ENCODE assay signal across 8 cellular contexts in genomic region chr16:51762081-51762995, GRCh38.
DNase-seq lines count a peak whose midpoint lies in the region; ATAC-seq and TF ChIP-seq lines count a peak whose summit lies in the region.

No MANE protein-coding gene starts in this region.

- ATAC-seq in GM19351 (IDR thresholded peaks at IDR 0.05; ENCODE audit: unreplicated experiment) (peak; percentile 95), HG03432 (IDR thresholded peaks at IDR 0.05; ENCODE audit: unreplicated experiment) (peak; percentile 98), aorta (ENCODE audit: low FRiP score) (peak; percentile 88)
- ATAC-seq in activated CD8-positive, alpha-beta memory T cell treated with anti-CD3 and anti-CD28 coated beads, Interleukin-2, amount 10 ng/mL, durations not matched to agents 7 days and 5 days = peak; percentile 55

- H3K27me3 Mint-ChIP-seq in activated CD8-positive, alpha-beta memory T cell treated with anti-CD3 and anti-CD28 coated beads, Interleukin-2, amount 10 ng/mL, durations not matched to agents 7 days and 5 days = peaks cover 3% of the 10 kb centered on the region

- 28% methylated on average over 30 of the region's 30 CpGs for WGBS in aorta, 2 donors

- H3K4me1 ChIP-seq in aorta (ENCODE audit: control insufficient read depth in 1 of 2, insufficient read depth in 2 of 2, low read length in 2 of 2) = no peaks in the 10 kb centered on the region

- TF ChIP-seq CTCF in fibroblast of the aortic adventitia (IDR thresholded peaks at IDR 0.05; ENCODE audit: insufficient read depth, low read length) = peak; percentile 97

- CTCF ChIA-PET in activated CD8-positive, alpha-beta memory T cell treated with anti-CD3 and anti-CD28 coated beads, Interleukin-2, amount 10 ng/mL, durations not matched to agents 7 days and 5 days (lab: Charles Lee) = interaction anchor here (0.7 kb wide), 1 partner anchor 9 kb away, joined by 3 read pairs; no protein-coding TSS in a partner anchor

- H3K27me3 ChIP-seq in aorta (ENCODE audit: control insufficient read depth in 1 of 2, insufficient read depth in 2 of 2, low read length in 1 of 2) = no peaks in the 10 kb centered on the region

- no peaks in the 10 kb centered on the region for H3K36me3 Mint-ChIP-seq in activated CD8-positive, alpha-beta memory T cell treated with anti-CD3 and anti-CD28 coated beads, Interleukin-2, amount 10 ng/mL, durations not matched to agents 7 days and 5 days

- no peaks in the 10 kb centered on the region for H3K9me3 ChIP-seq in aorta (ENCODE audit: control insufficient read depth, low read length)

- no peak overlapping the region for H3K27ac ChIP-seq in aorta (ENCODE audit: low read depth in 1 of 2, low read length in 2 of 2)

- H3K9me3 Mint-ChIP-seq in activated CD8-positive, alpha-beta memory T cell treated with anti-CD3 and anti-CD28 coated beads, Interleukin-2, amount 10 ng/mL, durations not matched to agents 7 days and 5 days (ENCODE audit: low read depth) = no peaks in the 10 kb centered on the region

- no peaks in the 10 kb centered on the region for H3K36me3 ChIP-seq in aorta (ENCODE audit: control insufficient read depth in 1 of 2, insufficient read depth in 2 of 2, low read length in 1 of 2)

- H3K4me3 ChIP-seq in fibroblast of the aortic adventitia (ENCODE audit: low read depth, low read length) (no peak overlapping the region), aorta (ENCODE audit: low read length in 2 of 2) (no peak overlapping the region)

- DNase-seq in D341Med (ENCODE audit: low spot score) (peak; percentile 86), NCI-H510A treated with DMSO at 0.1 percent for 48 hours (lab: John Stamatoyannopoulos, UW) (peak; percentile 87), fibroblast of the aortic adventitia (ENCODE audit: low read depth) (peak; percentile 77), nucleus accumbens (lab: John Stamatoyannopoulos, UW) (peak in 53 of 56 donors; percentile 12 to 90 (median 67)), aorta (peak; percentile 71 to 86)
- DNase-seq in activated CD8-positive, alpha-beta memory T cell treated with anti-CD3 and anti-CD28 coated beads, Interleukin-2, amount 10 ng/mL, durations not matched to agents 7 days and 5 days = peak; percentile 51

- no peak overlapping the region for H3K27ac Mint-ChIP-seq in activated CD8-positive, alpha-beta memory T cell treated with anti-CD3 and anti-CD28 coated beads, Interleukin-2, amount 10 ng/mL, durations not matched to agents 7 days and 5 days

- no peak overlapping the region for H3K4me3 Mint-ChIP-seq in activated CD8-positive, alpha-beta memory T cell treated with anti-CD3 and anti-CD28 coated beads, Interleukin-2, amount 10 ng/mL, durations not matched to agents 7 days and 5 days

- no peaks in the 10 kb centered on the region for H3K4me1 Mint-ChIP-seq in activated CD8-positive, alpha-beta memory T cell treated with anti-CD3 and anti-CD28 coated beads, Interleukin-2, amount 10 ng/mL, durations not matched to agents 7 days and 5 days

- intact Hi-C loops in aorta (cut with DNase I) = no loop called here
